ENCODE assay signal across 32 cellular contexts in genomic region chr16:9570521-9570920, GRCh38.
"Had no signal": no experiment of that assay in that cellular context is flagged by ENCODE, and none has a peak within 500 bp of the region (broad histone marks: within the 10 kb centered on the region; RNA-seq: fewer than 3 reads in every experiment).

No MANE protein-coding gene starts in this region.

- H3K4me3 ChIP-seq: adrenal gland, ascending aorta, body of pancreas, breast epithelium, cardiac muscle cell had no signal

- ATAC-seq: activated naive CD4-positive, alpha-beta T cell treated with anti-CD3 and anti-CD28 coated beads, Interleukin-2, amount 50 U/mL, for 72 hours; activated naive CD8-positive, alpha-beta T cell treated with anti-CD3 and anti-CD28 coated beads, Interleukin-2, amount 50 U/mL, for 24 hours; activated T-cell treated with anti-CD3 and anti-CD28 coated beads, Interleukin-2, amount 50 U/mL, for 4 hours; activated T-cell treated with anti-CD3 and anti-CD28 coated beads, Interleukin-2, amount 50 U/mL, for 72 hours; activated T-helper 17 cell treated with anti-CD3 and anti-CD28 coated beads, Interleukin-2, amount 50 U/mL, for 72 hours; body of pancreas had no signal

- H3K27ac ChIP-seq: adrenal gland, ascending aorta, body of pancreas, brain microvascular endothelial cell, breast epithelium, cardiac muscle cell had no signal

- H3K27me3 ChIP-seq: adrenal gland, ascending aorta, body of pancreas, brain microvascular endothelial cell, breast epithelium, cardiac muscle cell had no signal

- H3K36me3 ChIP-seq: adrenal gland, ascending aorta, brain microvascular endothelial cell, breast epithelium, cardiac muscle cell had no signal

- H3K4me1 ChIP-seq: adrenal gland, ascending aorta, body of pancreas, breast epithelium had no signal

- H3K9me3 ChIP-seq: adrenal gland, ascending aorta, body of pancreas, breast epithelium had no signal

- DNase-seq: activated effector memory CD4-positive, alpha-beta T cell treated with anti-CD3 and anti-CD28 coated beads, Interleukin-2, amount 50 U/mL, for 16 hours; activated effector memory CD4-positive, alpha-beta T cell treated with Interleukin-2 at 50 U/mL for 16 hours; activated gamma-delta T cell; activated gamma-delta T cell treated with Interleukin-2 at 50 U/mL for 16 hours; activated naive CD4-positive, alpha-beta T cell; activated naive CD4-positive, alpha-beta T cell treated with anti-CD3 and anti-CD28 coated beads for 36 hours; activated naive CD4-positive, alpha-beta T cell treated with anti-CD3 and anti-CD28 coated beads, Interleukin-2, amount 10 ng/mL, durations not matched to agents 7 days and 5 days; activated naive CD4-positive, alpha-beta T cell treated with anti-CD3 and anti-CD28 coated beads, Interleukin-2, amount 50 U/mL, for 16 hours; activated naive CD4-positive, alpha-beta T cell treated with Interleukin-2 at 50 U/mL for 16 hours; activated naive CD8-positive, alpha-beta T cell treated with anti-CD3 and anti-CD28 coated beads for 36 hours; activated naive CD8-positive, alpha-beta T cell treated with anti-CD3 and anti-CD28 coated beads, Interleukin-2, amount 10 ng/mL, durations not matched to agents 7 days and 5 days; activated naive CD8-positive, alpha-beta T cell treated with anti-CD3 and anti-CD28 coated beads, Interleukin-2, amount 50 U/mL, for 24 hours; activated T-cell treated with anti-CD3 and anti-CD28 coated beads, Interleukin-2, amount 50 U/mL, for 1 hour; activated T-cell treated with anti-CD3 and anti-CD28 coated beads, Interleukin-2, amount 50 U/mL, for 24 hours; activated T-cell treated with anti-CD3 and anti-CD28 coated beads, Interleukin-2, amount 50 U/mL, for 4 hours; activated T-cell treated with anti-CD3 and anti-CD28 coated beads, Interleukin-2, amount 50 U/mL, for 48 hours; activated T-cell treated with anti-CD3 and anti-CD28 coated beads, Interleukin-2, amount 50 U/mL, for 72 hours; adrenal gland; amniotic stem cell; amygdala; anterior cingulate cortex; aorta; body of pancreas; brain microvascular endothelial cell; caudate nucleus; central memory CD4-positive, alpha-beta T cell; cerebellar nuclear complex had no signal
